1 cellular context compared by ENCODE assay signal in the genomic region with DNA sequence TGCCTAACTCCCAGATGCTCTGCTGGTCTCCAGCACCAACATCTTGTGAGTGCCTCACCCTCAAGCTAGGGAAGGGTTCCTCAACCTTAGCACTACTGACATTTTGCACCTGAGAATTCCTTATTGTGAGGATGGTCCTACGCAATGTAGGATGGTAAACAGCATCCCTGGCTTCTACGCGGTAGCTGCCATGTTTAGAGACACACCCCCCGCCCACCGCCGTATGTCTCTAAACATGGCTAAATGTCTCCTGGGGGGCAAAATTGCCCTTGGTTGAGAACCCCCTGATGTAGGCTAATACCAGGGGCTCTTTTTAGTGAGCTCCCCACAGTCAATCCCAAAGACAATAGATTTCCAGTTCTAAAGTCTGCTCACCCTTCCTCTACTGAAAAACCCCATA.
TF ChIP-seq lines count a peak whose summit lies in the region.

No MANE protein-coding gene starts in this region.

TF ChIP-seq in IMR-90, 13 proteins besides CTCF, POLR2A, EP300 and RAD21:
- no peak for TF ChIP-seq CEBPB (IDR thresholded peaks at IDR 0.05; ENCODE audit: low read depth, low read length)
- no peak for TF ChIP-seq RFX5 (IDR thresholded peaks at IDR 0.05; ENCODE audit: low read depth, low read length)
- TF ChIP-seq, protein P1, sequence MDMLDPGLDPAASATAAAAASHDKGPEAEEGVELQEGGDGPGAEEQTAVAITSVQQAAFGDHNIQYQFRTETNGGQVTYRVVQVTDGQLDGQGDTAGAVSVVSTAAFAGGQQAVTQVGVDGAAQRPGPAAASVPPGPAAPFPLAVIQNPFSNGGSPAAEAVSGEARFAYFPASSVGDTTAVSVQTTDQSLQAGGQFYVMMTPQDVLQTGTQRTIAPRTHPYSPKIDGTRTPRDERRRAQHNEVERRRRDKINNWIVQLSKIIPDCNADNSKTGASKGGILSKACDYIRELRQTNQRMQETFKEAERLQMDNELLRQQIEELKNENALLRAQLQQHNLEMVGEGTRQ (IDR thresholded peaks at IDR 0.05; ENCODE audit: low read depth, low read length), result no peak
- TF ChIP-seq MAFK (IDR thresholded peaks at IDR 0.05; ENCODE audit: low read depth, low read length), result no peak
- TF ChIP-seq MAZ (IDR thresholded peaks at IDR 0.05; ENCODE audit: borderline replicate concordance, low read depth, low read length), result no peak
- no peak for TF ChIP-seq ELK1 (IDR thresholded peaks at IDR 0.05; ENCODE audit: borderline replicate concordance, low read depth, low read length)
- no peak for TF ChIP-seq BHLHE40 (IDR thresholded peaks at IDR 0.05; ENCODE audit: low read depth, low read length)
- TF ChIP-seq FOS (IDR thresholded peaks at IDR 0.05; ENCODE audit: low read depth, low read length), result no peak
- no peak for TF ChIP-seq RCOR1 (IDR thresholded peaks at IDR 0.05; ENCODE audit: insufficient replicate concordance, low read length)
- no peak for TF ChIP-seq MXI1 (IDR thresholded peaks at IDR 0.05; ENCODE audit: borderline replicate concordance, low read depth, low read length)
- TF ChIP-seq CHD1 (IDR thresholded peaks at IDR 0.05; ENCODE audit: low read depth, low read length), result no peak
- no peak for TF ChIP-seq SMC3 (IDR thresholded peaks at IDR 0.05; ENCODE audit: low read depth, low read length)
- TF ChIP-seq NFE2L2 (IDR thresholded peaks at IDR 0.05; ENCODE audit: low read depth, low read length), result no peak
